In genomic region chr14:35292051-35292769, GRCh38 we compare ENCODE assay signal across 8 cellular contexts. TPM values are rescaled to one million over a fixed set of nuclear protein-coding genes. Genes with fewer than 3 reads are reported as not detected.
A peak's percentile ranks its signal among the peaks of the same experiment; 100 is the strongest.
DNase-seq lines count a peak whose midpoint lies in the region; ATAC-seq, FAIRE-seq and TF ChIP-seq lines count a peak whose summit lies in the region.

PSMA6 (plus strand) TSS chr14:35292382; CDS start chr14:35292477, 95 bp downstream.

- H3K79me2 ChIP-seq in OCI-LY7 (ENCODE audit: insufficient read depth, low read depth, low read length): peaks cover 50% of the 10 kb centered on the region

- H3K4me1 ChIP-seq in OCI-LY7 (ENCODE audit: insufficient read depth, low read length, poor library complexity, severe bottlenecking): peaks cover 69% of the 10 kb centered on the region

- H3K4me1 Mint-ChIP-seq in endothelial cell (ENCODE audit: unreplicated experiment): peaks cover 23% of the 10 kb centered on the region

- no peaks in the 10 kb centered on the region for H3K9me3 Mint-ChIP-seq in endothelial cell (ENCODE audit: unreplicated experiment)

- peaks cover 22% of the 10 kb centered on the region; the same call in 1 of the 2 replicates for H4K20me1 ChIP-seq in OCI-LY7 (ENCODE audit: insufficient read depth, low read length)

- H3K27ac ChIP-seq in OCI-LY7 (ENCODE audit: low read depth, low read length, poor library complexity, severe bottlenecking): peak within 1 kb of the TSS; percentile 99

- H3K27ac Mint-ChIP-seq in endothelial cell (ENCODE audit: unreplicated experiment): peak within 1 kb of the TSS; percentile 98

- H3K36me3 Mint-ChIP-seq in endothelial cell (ENCODE audit: low read depth, unreplicated experiment): no peaks in the 10 kb centered on the region

- BruUV-seq in OCI-LY7 (replicated peaks; lab: Mats Ljungman, UMichigan): no TSS peak

- H3K9me2 ChIP-seq in OCI-LY7 (ENCODE audit: insufficient read depth, low read length): no peaks in the 10 kb centered on the region

- TF ChIP-seq CTCF in D721Med (IDR thresholded peaks at IDR 0.05; ENCODE audit: insufficient read depth, missing control alignments): no peak
- TF ChIP-seq CTCF in OCI-LY7 (conservative IDR thresholded peaks at IDR 0.05; ENCODE audit: low read length): no peak
- no peak for TF ChIP-seq CTCF in endothelial cell (IDR thresholded peaks at IDR 0.05; ENCODE audit: unreplicated experiment)

- intact Hi-C loops in OCI-LY7 (cut with micrococcal nuclease; ENCODE audit: unreplicated experiment): loop anchor here (1.0 to 5.0 kb wide), 4 partner anchors 112 to 580 kb away; partner anchors contain the start of genes CFL2, NFKBIA, PRORP and SRP54

- POLR2A ChIA-PET in OCI-LY7 (lab: Charles Lee): interaction anchor here (0.6 to 5.7 kb wide), 23 partner anchors 9 to 1276 kb away, joined by 3 to 37 read pairs (median 4); partner anchors contain the start of genes FAM177A1 and NFKBIA

- peak; percentile 85 for ATAC-seq in GM21526 (IDR thresholded peaks at IDR 0.05; ENCODE audit: low FRiP score, unreplicated experiment)

- peaks cover 43% of the 10 kb centered on the region for H3K36me3 ChIP-seq in OCI-LY7 (ENCODE audit: insufficient read depth, low read length)

- peak; percentile 59 for DNase-seq in D721Med (ENCODE audit: insufficient read length, low spot score)
- DNase-seq in HuH-7.5 (ENCODE audit: low spot score): peak; percentile 65
- DNase-seq in OCI-LY7 (ENCODE audit: low spot score): peak; percentile 100
- DNase-seq in activated T-cell treated with anti-CD3 and anti-CD28 coated beads for 1 hour (ENCODE audit: low read depth): peak; percentile 99
- peak; percentile 95 for DNase-seq in endothelial cell (ENCODE audit: low spot score)
- peak; percentile 100 for DNase-seq in midbrain (lab: John Stamatoyannopoulos, UW)
- peak; percentile 97 for DNase-seq in stimulated activated CD8-positive, alpha-beta memory T cell treated with anti-CD3 and anti-CD28 coated beads, Interleukin-2, amount 100 ng/mL, for 1 hour (ENCODE audit: low read depth in 2 of 2)

- no peak for FAIRE-seq in D721Med (lab: Jason Lieb, UNC)

- CTCF ChIA-PET in OCI-LY7 (lab: Charles Lee; ENCODE audit: unreplicated experiment): interaction anchor here (0.7 to 0.9 kb wide), 2 partner anchors 117 to 171 kb away, joined by 3 read pairs; partner anchors contain the start of gene PPP2R3C

- H3K4me3 ChIP-seq in OCI-LY7 (ENCODE audit: low read depth, low read length, poor library complexity, severe bottlenecking): peak within 1 kb of the TSS; percentile 96

- no peaks in the 10 kb centered on the region for H3K9me3 ChIP-seq in OCI-LY7 (ENCODE audit: low read length)

- peak within 1 kb of the TSS; percentile 86 for H3K4me2 ChIP-seq in OCI-LY7 (ENCODE audit: low read length)

- peaks cover 4% of the 10 kb centered on the region for H3K27me3 Mint-ChIP-seq in endothelial cell (ENCODE audit: unreplicated experiment)

- H2AFZ ChIP-seq in OCI-LY7 (ENCODE audit: low read length): peak within 1 kb of the TSS; percentile 30; the same call in 1 of the 2 replicates

- H3K4me3 Mint-ChIP-seq in endothelial cell (ENCODE audit: unreplicated experiment): peak within 1 kb of the TSS; percentile 99

RNA-seq across cellular contexts. Expression of gene PSMA6, which starts in this region (rescaled TPM):
- total RNA-seq in OCI-LY7 (2014; rRNA removed; shearing (Covaris generic)): 208 and 216 TPM in 2 replicates
- total RNA-seq in OCI-LY7 (2022): 249 and 267 TPM in 2 replicates
- total RNA-seq in endothelial cell (ENCODE audit: unreplicated experiment): 160 TPM

Comparison
In these comparisons a context has a peak if more than half of its experiments do, and no peak if none do; other contexts are left out.
1. Peak in every context shown above with its lines: DNase-seq, ATAC-seq, H3K4me3 ChIP-seq and H3K27ac ChIP-seq.